7 cellular contexts compared by ENCODE assay signal in the genomic region with DNA sequence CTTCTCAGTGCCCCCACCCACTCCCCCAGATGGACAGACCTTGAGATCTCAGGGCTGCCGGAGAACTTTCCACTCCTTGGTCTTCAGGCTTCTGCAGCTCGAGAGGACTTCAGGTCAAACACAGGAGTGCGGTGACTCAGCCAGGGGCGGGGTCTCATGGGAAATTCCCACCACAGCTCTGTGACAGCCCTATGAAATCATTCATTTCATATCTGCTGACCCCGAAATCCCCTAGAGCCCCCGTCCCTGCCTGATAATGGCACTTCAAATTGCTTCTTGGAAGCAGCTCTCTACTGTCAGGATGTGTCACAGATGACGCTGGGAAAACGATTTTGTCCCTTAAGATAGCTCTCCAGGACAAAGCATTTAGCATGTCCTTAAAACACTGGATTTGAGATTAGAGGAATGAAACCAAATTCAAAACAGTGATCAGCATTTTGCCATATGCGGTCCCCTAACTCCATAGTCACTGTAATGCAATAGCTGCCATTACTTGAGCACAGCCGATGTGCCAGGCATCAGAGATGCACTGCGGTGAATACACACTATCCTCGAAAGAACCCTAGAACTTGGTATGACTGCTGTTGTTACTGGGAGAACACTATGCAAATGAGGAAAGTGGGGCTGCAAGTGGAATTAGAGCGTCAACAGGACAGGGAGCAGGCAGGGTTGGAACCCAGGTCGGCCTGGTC. TPM values are rescaled to one million over a fixed set of nuclear protein-coding genes. Genes with fewer than 3 reads are reported as not detected.
DNase-seq lines count a peak whose midpoint lies in the region; ATAC-seq lines count a peak whose summit lies in the region.

A gene (minus strand): TSS at position 95 of the 692 bp plus-strand sequence. CDS start 845 bp downstream, outside the sequence.

- DNase-seq in HT1080 (ENCODE audit: low read depth), result peak; percentile 73
- peak; percentile 62 for DNase-seq in activated CD8-positive, alpha-beta T cell treated with anti-CD3 and anti-CD28 coated beads, Interleukin-2, amount 10 ng/mL, durations not matched to agents 7 days and 5 days
- DNase-seq in glomerular visceral epithelial cell (ENCODE audit: extremely low spot score), result peak; percentile 80
- peak; percentile 48 for DNase-seq in stimulated activated CD8-positive, alpha-beta memory T cell treated with anti-CD3 and anti-CD28 coated beads, Interleukin-15, amount 100 ng/mL, for 1 hour (ENCODE audit: low read depth)
- no peak for DNase-seq in RKO (ENCODE audit: low spot score)
- no peak for DNase-seq in NCI-H82 (lab: John Stamatoyannopoulos, UW)

- H3K9me3 Mint-ChIP-seq in activated CD8-positive, alpha-beta T cell treated with anti-CD3 and anti-CD28 coated beads, Interleukin-2, amount 10 ng/mL, durations not matched to agents 7 days and 5 days (ENCODE audit: insufficient read depth), result no peaks in the 10 kb centered on the region

- H3K4me1 Mint-ChIP-seq in activated CD8-positive, alpha-beta T cell treated with anti-CD3 and anti-CD28 coated beads, Interleukin-2, amount 10 ng/mL, durations not matched to agents 7 days and 5 days (ENCODE audit: low read depth), result peaks cover 50% of the 10 kb centered on the region

- peak within 1 kb of the TSS; percentile 3 for H3K27ac Mint-ChIP-seq in activated CD8-positive, alpha-beta T cell treated with anti-CD3 and anti-CD28 coated beads, Interleukin-2, amount 10 ng/mL, durations not matched to agents 7 days and 5 days

- CTCF ChIA-PET in activated CD8-positive, alpha-beta T cell treated with anti-CD3 and anti-CD28 coated beads, Interleukin-2, amount 10 ng/mL, durations not matched to agents 7 days and 5 days (lab: Charles Lee), result interaction anchor here (0.8 to 3.5 kb wide), 11 partner anchors 8 to 272 kb away, joined by 3 to 18 read pairs (median 4); a partner anchor contains a TSS

- peak; percentile 72 for ATAC-seq in activated CD8-positive, alpha-beta T cell treated with anti-CD3 and anti-CD28 coated beads, Interleukin-2, amount 10 ng/mL, durations not matched to agents 7 days and 5 days
- ATAC-seq in HG03571 (IDR thresholded peaks at IDR 0.05; ENCODE audit: unreplicated experiment), result no peak

- H3K36me3 Mint-ChIP-seq in activated CD8-positive, alpha-beta T cell treated with anti-CD3 and anti-CD28 coated beads, Interleukin-2, amount 10 ng/mL, durations not matched to agents 7 days and 5 days (ENCODE audit: low read depth), result no peaks in the 10 kb centered on the region

- H3K27me3 Mint-ChIP-seq in activated CD8-positive, alpha-beta T cell treated with anti-CD3 and anti-CD28 coated beads, Interleukin-2, amount 10 ng/mL, durations not matched to agents 7 days and 5 days (ENCODE audit: low read depth), result peaks cover 8% of the 10 kb centered on the region

- H3K4me3 Mint-ChIP-seq in activated CD8-positive, alpha-beta T cell treated with anti-CD3 and anti-CD28 coated beads, Interleukin-2, amount 10 ng/mL, durations not matched to agents 7 days and 5 days, result peak within 1 kb of the TSS; percentile 42

- POLR2A ChIA-PET in activated CD8-positive, alpha-beta T cell treated with anti-CD3 and anti-CD28 coated beads, Interleukin-2, amount 10 ng/mL, durations not matched to agents 7 days and 5 days (lab: Charles Lee), result interaction anchor here (0.6 to 2.2 kb wide), 7 partner anchors 8 to 403 kb away, joined by 3 to 13 read pairs (median 5); a partner anchor contains a TSS

RNA-seq across cellular contexts. Expression of the gene that starts here (rescaled TPM):
- total RNA-seq in HT1080 (2014; rRNA removed; shearing (Covaris generic)), result 1.3 and 2.8 TPM in 2 replicates
- polyA plus RNA-seq in HT1080 (2015; cell fraction: cytosol; rRNA removed), result 0.56 and 0.60 TPM in 2 replicates
- polyA plus RNA-seq in HT1080 (2015; cell fraction: nucleus; rRNA removed), result 1.3 and 2.3 TPM in 2 replicates
- 1 to 10 TPM in 1 of 2 experiments, under 1 TPM in 1; 0.94 to 1.3 TPM for total RNA-seq in activated CD8-positive, alpha-beta T cell treated with anti-CD3 and anti-CD28 coated beads, Interleukin-2, amount 10 ng/mL, durations not matched to agents 7 days and 5 days

Comparison
In these comparisons a context has a peak if more than half of its experiments do, and no peak if none do; other contexts are left out.
1. DNase-seq: peak in HT1080 (single experiment), activated CD8-positive, alpha-beta T cell treated with anti-CD3 and anti-CD28 coated beads, Interleukin-2, amount 10 ng/mL, durations not matched to agents 7 days and 5 days (single experiment), glomerular visceral epithelial cell (single experiment) and stimulated activated CD8-positive, alpha-beta memory T cell treated with anti-CD3 and anti-CD28 coated beads, Interleukin-15, amount 100 ng/mL, for 1 hour (single experiment); none in RKO (single experiment) and NCI-H82 (single experiment).